ENCODE assay signal across 8 cellular contexts in the genomic region with DNA sequence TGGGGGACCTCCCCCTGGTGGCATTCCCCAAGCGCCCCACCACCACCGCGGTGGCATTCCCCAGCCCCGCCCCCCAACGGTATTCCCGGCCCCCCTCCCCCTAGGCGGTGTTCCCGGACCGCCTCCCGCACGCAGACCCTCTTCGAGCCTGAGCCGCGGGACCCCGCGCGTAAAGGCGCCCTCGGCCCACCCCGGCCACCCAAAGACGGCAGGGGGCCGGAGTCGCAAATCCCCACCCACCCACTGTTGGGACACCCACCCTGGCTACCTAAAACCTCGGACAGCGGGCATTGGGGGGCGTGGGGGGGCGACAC. TPM values are rescaled to one million over a fixed set of nuclear protein-coding genes. Genes with fewer than 3 reads are reported as not detected.
DNase-seq lines count a peak whose midpoint lies in the region; ATAC-seq, FAIRE-seq and TF ChIP-seq lines count a peak whose summit lies in the region.

No MANE protein-coding gene starts in this region.

- CTCF ChIA-PET in activated CD8-positive, alpha-beta T cell treated with anti-CD3 and anti-CD28 coated beads, Interleukin-2, amount 10 ng/mL, durations not matched to agents 7 days and 5 days (lab: Charles Lee): no interaction called here

- FAIRE-seq in H54 (lab: Jason Lieb, UNC): no peak

- intact Hi-C loops in left ventricle myocardium superior (cut with micrococcal nuclease): no loop called here

- peaks cover 11% of the 10 kb centered on the region for H3K4me1 Mint-ChIP-seq in activated CD8-positive, alpha-beta T cell treated with anti-CD3 and anti-CD28 coated beads, Interleukin-2, amount 10 ng/mL, durations not matched to agents 7 days and 5 days (ENCODE audit: low read depth)

- no peaks in the 10 kb centered on the region for H3K36me3 Mint-ChIP-seq in activated CD8-positive, alpha-beta T cell treated with anti-CD3 and anti-CD28 coated beads, Interleukin-2, amount 10 ng/mL, durations not matched to agents 7 days and 5 days (ENCODE audit: low read depth)

- ATAC-seq in activated CD8-positive, alpha-beta T cell treated with anti-CD3 and anti-CD28 coated beads, Interleukin-2, amount 10 ng/mL, durations not matched to agents 7 days and 5 days: no peak
- ATAC-seq in left ventricle myocardium superior (peak; percentile 9), HG02840 (IDR thresholded peaks at IDR 0.05; ENCODE audit: low FRiP score, unreplicated experiment) (no peak)

- H3K27me3 Mint-ChIP-seq in activated CD8-positive, alpha-beta T cell treated with anti-CD3 and anti-CD28 coated beads, Interleukin-2, amount 10 ng/mL, durations not matched to agents 7 days and 5 days (ENCODE audit: low read depth): peaks cover 25% of the 10 kb centered on the region

- H3K4me3 ChIP-seq in H7 (ENCODE audit: insufficient read depth, low read depth, low read length): peak overlapping the region; percentile 66
- H3K4me3 ChIP-seq in skeletal muscle cell (ENCODE audit: low read depth, low read length): peak overlapping the region; percentile 51

- POLR2A ChIA-PET in activated CD8-positive, alpha-beta T cell treated with anti-CD3 and anti-CD28 coated beads, Interleukin-2, amount 10 ng/mL, durations not matched to agents 7 days and 5 days (lab: Charles Lee): no interaction called here

- no peak for TF ChIP-seq POLR2A in H54 (IDR thresholded peaks at IDR 0.05; ENCODE audit: low read depth, low read length)

- peak overlapping the region; percentile 64 for H3K4me3 Mint-ChIP-seq in activated CD8-positive, alpha-beta T cell treated with anti-CD3 and anti-CD28 coated beads, Interleukin-2, amount 10 ng/mL, durations not matched to agents 7 days and 5 days

- H3K9me3 Mint-ChIP-seq in activated CD8-positive, alpha-beta T cell treated with anti-CD3 and anti-CD28 coated beads, Interleukin-2, amount 10 ng/mL, durations not matched to agents 7 days and 5 days (ENCODE audit: insufficient read depth): no peaks in the 10 kb centered on the region

- H3K36me3 ChIP-seq in H7 (replicated peaks; ENCODE audit: control insufficient read depth, insufficient read depth, low read length): no peaks in the 10 kb centered on the region

- DNase-seq in H7: peak; percentile 93
- DNase-seq in activated CD8-positive, alpha-beta T cell treated with anti-CD3 and anti-CD28 coated beads, Interleukin-2, amount 10 ng/mL, durations not matched to agents 7 days and 5 days: no peak
- DNase-seq in left ventricle myocardium superior: no peak
- DNase-seq in skeletal muscle cell (ENCODE audit: low read depth): no peak
- DNase-seq in glomerular visceral epithelial cell (ENCODE audit: extremely low spot score): no peak
- DNase-seq in HUDEP-2 (lab: John Stamatoyannopoulos, UW; ENCODE audit: unreplicated experiment in 76 of 76): no peak
- DNase-seq in H54 (ENCODE audit: insufficient read length, low spot score): no peak

- no peak overlapping the region for H3K27ac Mint-ChIP-seq in activated CD8-positive, alpha-beta T cell treated with anti-CD3 and anti-CD28 coated beads, Interleukin-2, amount 10 ng/mL, durations not matched to agents 7 days and 5 days

- H3K27me3 ChIP-seq in H7 (ENCODE audit: control insufficient read depth, insufficient read depth, low read length): peaks cover 13% of the 10 kb centered on the region

RNA-seq across cellular contexts. Expression of a gene that starts 22.4 kb away (rescaled TPM):
- total RNA-seq in H7 (2014; rRNA removed; shearing (Covaris generic)): 40.0 and 63.4 TPM in 2 replicates
- 1 to 10 TPM; 9.2 to 9.9 TPM for total RNA-seq in activated CD8-positive, alpha-beta T cell treated with anti-CD3 and anti-CD28 coated beads, Interleukin-2, amount 10 ng/mL, durations not matched to agents 7 days and 5 days
- 1.8 TPM for total RNA-seq in left ventricle myocardium superior
